ENCODE assay signal across 8 cellular contexts in the genomic region with DNA sequence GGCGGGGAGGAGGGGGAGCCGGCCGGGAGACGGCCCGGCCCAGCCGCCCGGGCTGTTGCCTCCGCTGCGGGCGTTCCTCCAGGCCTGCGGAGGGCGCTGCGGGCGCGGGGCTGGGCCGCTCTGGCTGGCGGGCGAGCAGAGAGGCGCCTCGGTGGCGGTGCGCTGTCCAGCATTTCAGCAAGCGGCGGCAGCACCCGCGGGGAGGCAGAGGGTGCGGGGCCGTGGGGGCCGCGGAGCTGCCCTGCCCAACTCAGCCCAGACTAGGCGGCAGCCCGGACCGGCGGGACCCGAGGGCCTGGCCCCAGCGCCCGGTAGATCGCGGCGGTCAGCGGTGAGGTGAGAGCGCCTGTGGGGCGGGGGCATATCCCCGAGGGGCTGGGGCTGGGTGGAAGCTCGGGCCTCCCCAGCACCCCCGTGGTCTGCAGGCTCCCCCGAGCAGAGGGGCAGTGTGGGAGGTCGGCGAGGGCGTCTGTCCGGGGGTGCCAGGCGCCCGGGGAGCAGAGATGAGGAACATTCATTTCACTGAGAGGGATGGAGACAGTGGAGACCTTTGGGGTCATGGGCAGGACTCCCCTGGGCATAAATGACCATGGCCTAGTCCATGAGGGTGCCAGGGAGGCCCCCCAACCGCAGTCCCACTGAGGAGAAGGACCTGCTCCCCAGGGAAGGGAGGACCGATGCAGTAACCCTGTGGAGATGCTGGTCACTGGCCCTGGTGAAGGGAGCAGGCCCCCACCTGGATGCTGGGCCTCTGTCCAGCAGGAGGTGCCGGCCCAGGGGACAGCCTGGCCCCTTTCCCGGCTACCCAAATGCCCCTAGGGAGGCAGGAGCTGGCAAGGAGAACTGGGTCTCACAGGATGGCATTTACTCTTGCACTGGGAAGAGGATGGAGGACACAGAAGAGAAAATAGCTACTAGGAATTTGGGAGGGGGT. TPM values are rescaled to one million over a fixed set of nuclear protein-coding genes. Genes with fewer than 3 reads are reported as not detected.
DNase-seq lines count a peak whose midpoint lies in the region; TF ChIP-seq lines count a peak whose summit lies in the region.

A gene with protein sequence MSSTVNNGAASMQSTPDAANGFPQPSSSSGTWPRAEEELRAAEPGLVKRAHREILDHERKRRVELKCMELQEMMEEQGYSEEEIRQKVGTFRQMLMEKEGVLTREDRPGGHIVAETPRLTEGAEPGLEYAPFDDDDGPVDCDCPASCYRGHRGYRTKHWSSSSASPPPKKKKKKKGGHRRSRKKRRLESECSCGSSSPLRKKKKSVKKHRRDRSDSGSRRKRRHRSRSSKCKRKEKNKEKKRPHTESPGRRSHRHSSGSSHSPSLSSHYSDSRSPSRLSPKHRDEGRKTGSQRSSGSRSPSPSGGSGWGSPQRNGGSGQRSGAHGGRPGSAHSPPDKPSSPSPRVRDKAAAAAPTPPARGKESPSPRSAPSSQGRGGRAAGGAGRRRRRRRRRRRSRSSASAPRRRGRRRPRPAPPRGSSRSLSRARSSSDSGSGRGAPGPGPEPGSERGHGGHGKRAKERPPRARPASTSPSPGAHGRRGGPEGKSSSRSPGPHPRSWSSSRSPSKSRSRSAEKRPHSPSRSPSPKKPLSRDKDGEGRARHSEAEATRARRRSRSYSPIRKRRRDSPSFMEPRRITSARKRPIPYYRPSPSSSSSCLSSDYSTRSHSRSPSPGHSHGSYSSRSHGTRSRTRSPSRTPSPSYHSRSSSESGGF (plus strand): TSS at position 165 of the 934 bp plus-strand sequence. CDS start 33,171 bp downstream, outside the sequence.

- DNase-seq in AG08396 (ENCODE audit: low spot score) (peak; percentile 92), GM19240 (ENCODE audit: insufficient read length, low spot score) (peak; percentile 50), LoVo (ENCODE audit: low spot score) (peak; percentile 91), SHP77 (lab: John Stamatoyannopoulos, UW) (peak; percentile 63 to 75), foreskin fibroblast (peak; percentile 53 to 84), stomach (peak; percentile 78)
- DNase-seq in activated effector memory CD4-positive, alpha-beta T cell treated with Interleukin-2 at 50 U/mL for 16 hours: peak; percentile 71

- no peaks in the 10 kb centered on the region for H3K36me3 ChIP-seq in neuron (ENCODE audit: insufficient read depth, low read length)
- H3K36me3 ChIP-seq in stomach: no peaks in the 10 kb centered on the region

- H3K27ac ChIP-seq in stomach: no peak within 1 kb of the TSS

- TF ChIP-seq CTCF in foreskin fibroblast (IDR thresholded peaks at IDR 0.05; ENCODE audit: low read depth, low read length) (peak; percentile 38), stomach (IDR thresholded peaks at IDR 0.05) (peak in 4 of 7 experiments; percentile 30 to 57 (median 48))

- H3K9me3 ChIP-seq in neuron (ENCODE audit: low read length) (no peaks in the 10 kb centered on the region), stomach (no peaks in the 10 kb centered on the region)

- TF ChIP-seq POLR2A in stomach (IDR thresholded peaks at IDR 0.05): no peak

- no peak for TF ChIP-seq EP300 in stomach (IDR thresholded peaks at IDR 0.05)

- intact Hi-C loops in stomach (cut with DNase I; ENCODE audit: low total_unique reads): no loop called here

- H3K4me3 ChIP-seq in foreskin fibroblast (ENCODE audit: low read depth in 1 of 2, low read length in 2 of 2): no peak within 1 kb of the TSS
- peak within 1 kb of the TSS; percentile 60 for H3K4me3 ChIP-seq in neuron (ENCODE audit: low read length)
- peak within 1 kb of the TSS; percentile 20 to 37 (median 29) for H3K4me3 ChIP-seq in stomach

- H2AFZ ChIP-seq in neuron (ENCODE audit: low read depth, low read length): no peak within 1 kb of the TSS

- H3K4me1 ChIP-seq in neuron (ENCODE audit: insufficient read depth, low read length) (peaks cover 8% of the 10 kb centered on the region), stomach (peaks cover 6 to 13% (median 8%) of the 10 kb centered on the region in 4 donors)

- WGBS in stomach, 5 donors: 0 to 4% (median 2%) methylated on average over 6 to 57 of the region's 57 CpGs

- H3K27me3 ChIP-seq in neuron (ENCODE audit: insufficient read depth, low read length) (no peaks in the 10 kb centered on the region), stomach (peaks cover 0 to 83% (median 22%) of the 10 kb centered on the region in 3 donors)

RNA-seq across cellular contexts. Expression of the gene that starts here (rescaled TPM):
- total RNA-seq in stomach: 1 to 10 TPM in 2 of 5 donors, under 1 TPM in 1, not detected in 2; 0.37 to 6.4 (median 5.1) TPM
- 1 to 10 TPM; 3.8 to 5.6 (median 5.5) TPM for polyA plus RNA-seq in stomach

Comparison
In these comparisons a context has a peak if more than half of its experiments do, and no peak if none do; other contexts are left out.
1. H3K4me3 ChIP-seq: peak in neuron (single experiment) and stomach (4 of 4); none in foreskin fibroblast (0 of 2).
2. Peak in every context shown above with its lines, with median percentiles within 50 percentile points of each other: DNase-seq.